ENCODE assay signal across 8 cellular contexts in genomic region chr1:67889940-67890567, GRCh38. TPM values are rescaled to one million over a fixed set of nuclear protein-coding genes. Genes with fewer than 3 reads are reported as not detected.
DNase-seq lines count a peak whose midpoint lies in the region; ATAC-seq, FAIRE-seq and TF ChIP-seq lines count a peak whose summit lies in the region.

No MANE protein-coding gene starts in this region.

- intact Hi-C loops in IMR-90 (cut with micrococcal nuclease) (no loop called here), GM12878 (cut with micrococcal nuclease; ENCODE audit: unreplicated experiment) (no loop called here), esophagus squamous epithelium (cut with DNase I) (no loop called here)

- 0 out of 2 replicates have a peak overlapping the region, but pooled peaks have one; percentile 21 for H4K91ac ChIP-seq in IMR-90 (ENCODE audit: insufficient read depth, low read depth, low read length)

- H3K27ac ChIP-seq in IMR-90 (ENCODE audit: insufficient read depth, low read length) (no peak overlapping the region), GM12878 (ENCODE audit: control insufficient read depth, insufficient read depth) (no peak overlapping the region), esophagus squamous epithelium (no peak overlapping the region)

- BruUV-seq in IMR-90 (replicated peaks; lab: Mats Ljungman, UMichigan) (no TSS peak), GM12878 (replicated peaks; lab: Mats Ljungman, UMichigan) (no TSS peak)

- no peaks in the 10 kb centered on the region for H3K36me3 Mint-ChIP-seq in activated CD8-positive, alpha-beta memory T cell treated with anti-CD3 and anti-CD28 coated beads, Interleukin-2, amount 10 ng/mL, durations not matched to agents 7 days and 5 days

- no peak overlapping the region for H3K27ac Mint-ChIP-seq in activated CD8-positive, alpha-beta memory T cell treated with anti-CD3 and anti-CD28 coated beads, Interleukin-2, amount 10 ng/mL, durations not matched to agents 7 days and 5 days

- TF ChIP-seq CTCF in IMR-90 (conservative IDR thresholded peaks at IDR 0.05; ENCODE audit: low read depth, low read length) (no peak), GM12878 (IDR thresholded peaks at IDR 0.05 in 2 of 3, conservative IDR thresholded peaks at IDR 0.05 in 1 of 3; ENCODE audit: control insufficient read depth in 2 of 3, extremely low read depth in 1 of 3, insufficient read depth in 1 of 3, low read depth in 3 of 3, low read length in 3 of 3) (no peak), esophagus squamous epithelium (IDR thresholded peaks at IDR 0.05) (no peak)

- H3K4ac ChIP-seq in IMR-90 (ENCODE audit: low read depth, low read length), result no peak overlapping the region

- H3K56ac ChIP-seq in IMR-90 (ENCODE audit: extremely low read depth, insufficient read depth, low read length), result no peak overlapping the region

- H3K27me3 Mint-ChIP-seq in activated CD8-positive, alpha-beta memory T cell treated with anti-CD3 and anti-CD28 coated beads, Interleukin-2, amount 10 ng/mL, durations not matched to agents 7 days and 5 days, result peaks cover 17% of the 10 kb centered on the region

- H3K4me1 Mint-ChIP-seq in activated CD8-positive, alpha-beta memory T cell treated with anti-CD3 and anti-CD28 coated beads, Interleukin-2, amount 10 ng/mL, durations not matched to agents 7 days and 5 days, result peaks cover 2% of the 10 kb centered on the region

- no peaks in the 10 kb centered on the region for H3K27me3 ChIP-seq in IMR-90 (ENCODE audit: control insufficient read depth, insufficient read depth, low read length)
- no peaks in the 10 kb centered on the region for H3K27me3 ChIP-seq in GM12878 (replicated peaks in 1 of 2; ENCODE audit: control insufficient read depth in 2 of 2, insufficient read depth in 2 of 2, low read length in 1 of 2)
- no peaks in the 10 kb centered on the region for H3K27me3 ChIP-seq in esophagus squamous epithelium

- H3K79me1 ChIP-seq in IMR-90 (ENCODE audit: low read depth in 1 of 2, low read length in 2 of 2), result no peaks in the 10 kb centered on the region

- H2BK5ac ChIP-seq in IMR-90 (ENCODE audit: low read depth, low read length, poor library complexity, severe bottlenecking), result peak overlapping the region; percentile 88

- H2AFZ ChIP-seq in IMR-90 (replicated peaks; ENCODE audit: low read length, poor library complexity), result no peak overlapping the region
- no peak overlapping the region for H2AFZ ChIP-seq in GM12878 (ENCODE audit: control insufficient read depth, low read depth, low read length)

- peak overlapping the region; percentile 67; the same call in 2 of the 3 replicates for H2BK15ac ChIP-seq in IMR-90 (ENCODE audit: low read depth, low read length)

- no peaks in the 10 kb centered on the region for H3K9me3 Mint-ChIP-seq in activated CD8-positive, alpha-beta memory T cell treated with anti-CD3 and anti-CD28 coated beads, Interleukin-2, amount 10 ng/mL, durations not matched to agents 7 days and 5 days (ENCODE audit: low read depth)

- H2AK9ac ChIP-seq in IMR-90 (replicated peaks; ENCODE audit: low read depth, low read length, poor library complexity), result no peak overlapping the region

- H2AK5ac ChIP-seq in IMR-90 (ENCODE audit: low read depth, low read length), result no peak overlapping the region

- in situ Hi-C loops in IMR-90 (cut with MboI; ENCODE audit: low sequenced_read_pairs), result no loop called here
- in situ Hi-C loops in GM12878 (cut with MboI), result no loop called here
- in situ Hi-C loops in G401 (cut with HindIII; ENCODE audit: low sequenced_read_pairs), result no loop called here

- ATAC-seq in IMR-90 (ENCODE audit: low read depth) (peak; percentile 89), GM12878 (peak; percentile 34; the same call in 2 of the 3 replicates)
- no peak for ATAC-seq in activated CD8-positive, alpha-beta memory T cell treated with anti-CD3 and anti-CD28 coated beads, Interleukin-2, amount 10 ng/mL, durations not matched to agents 7 days and 5 days

- no peak overlapping the region for H3K14ac ChIP-seq in IMR-90 (replicated peaks; ENCODE audit: low read depth, low read length)

- no peak overlapping the region; the same call in 1 of the 2 replicates for H3K4me2 ChIP-seq in IMR-90 (ENCODE audit: low read depth, low read length)
- no peak overlapping the region for H3K4me2 ChIP-seq in GM12878 (ENCODE audit: control insufficient read depth, insufficient read depth)

- CTCF ChIA-PET in IMR-90 (lab: Yijun Ruan, JAX) (no interaction called here), GM12878 (lab: Yijun Ruan, JAX) (interaction anchor here (0.7 kb wide), 1 partner anchor 205 kb away, joined by 3 read pairs; no protein-coding TSS in a partner anchor)
- CTCF ChIA-PET in activated CD8-positive, alpha-beta memory T cell treated with anti-CD3 and anti-CD28 coated beads, Interleukin-2, amount 10 ng/mL, durations not matched to agents 7 days and 5 days (lab: Charles Lee), result no interaction called here

- dilution Hi-C loops in IMR-90 (cut with HindIII; ENCODE audit: low sequenced_read_pairs, unreplicated experiment), result no loop called here

- peak overlapping the region; percentile 75 for H2BK120ac ChIP-seq in IMR-90 (ENCODE audit: low read depth, low read length)

- FAIRE-seq in GM12878 (lab: Jason Lieb, UNC), result no peak

- no peak overlapping the region for H3K23ac ChIP-seq in IMR-90 (ENCODE audit: low read depth, low read length)

- no peak overlapping the region; the same call in 1 of the 2 replicates for H4K5ac ChIP-seq in IMR-90 (ENCODE audit: low read depth, low read length)

- TF ChIP-seq RAD21 in IMR-90 (IDR thresholded peaks at IDR 0.05; ENCODE audit: low read length) (no peak), GM12878 (IDR thresholded peaks at IDR 0.05; ENCODE audit: insufficient read depth, low read depth, low read length) (no peak)

- H4K20me1 ChIP-seq in IMR-90 (ENCODE audit: insufficient read depth, low read length) (no peaks in the 10 kb centered on the region), GM12878 (ENCODE audit: control insufficient read depth, insufficient read depth) (no peaks in the 10 kb centered on the region)

- POLR2A ChIA-PET in IMR-90 (lab: Charles Lee; ENCODE audit: unreplicated experiment) (no interaction called here), GM12878 (lab: Charles Lee) (no interaction called here)

- RAD21 ChIA-PET in GM12878 (lab: Charles Lee; ENCODE audit: unreplicated experiment), result interaction anchor here (0.6 kb wide), 1 partner anchor 124 kb away, joined by 3 read pairs; no protein-coding TSS in a partner anchor

- no peak overlapping the region for H3K9ac ChIP-seq in IMR-90 (ENCODE audit: low read depth, low read length)
- no peak overlapping the region for H3K9ac ChIP-seq in GM12878 (ENCODE audit: control insufficient read depth, insufficient read depth, low read length)

- DNase-seq in GDM1 (lab: John Stamatoyannopoulos, UW) (peak; percentile 33), IMR-90 (peak; percentile 93), GM12878 (ENCODE audit: low read depth, low spot score) (no peak), myocyte (ENCODE audit: low read depth) (peak; percentile 81), NCI-H446 treated with DMSO at 0.1 percent for 48 hours (lab: John Stamatoyannopoulos, UW) (no peak), G401 (ENCODE audit: low spot score) (no peak), esophagus squamous epithelium (lab: John Stamatoyannopoulos, UW) (no peak)
- no peak for DNase-seq in activated CD8-positive, alpha-beta memory T cell treated with anti-CD3 and anti-CD28 coated beads, Interleukin-2, amount 10 ng/mL, durations not matched to agents 7 days and 5 days

- H3K36me3 ChIP-seq in IMR-90 (ENCODE audit: control insufficient read depth, insufficient read depth, low read length) (no peaks in the 10 kb centered on the region), GM12878 (ENCODE audit: control insufficient read depth in 2 of 2, insufficient read depth in 2 of 2, low read length in 1 of 2) (no peaks in the 10 kb centered on the region), esophagus squamous epithelium (no peaks in the 10 kb centered on the region)

- SMC1A ChIA-PET in GM12878 (lab: Charles Lee; ENCODE audit: uncharacterized antibody, unreplicated experiment), result interaction anchor here (0.9 to 1.3 kb wide), 3 partner anchors 10 to 22 kb away, joined by 3 to 4 read pairs (median 4); no protein-coding TSS in a partner anchor

- H3K4me3 ChIP-seq in IMR-90 (ENCODE audit: insufficient read depth, low read depth, low read length) (no peak overlapping the region), GM12878 (no peak overlapping the region), esophagus squamous epithelium (no peak overlapping the region)

- H3K9me1 ChIP-seq in IMR-90 (ENCODE audit: insufficient read depth, low read length), result peaks cover 10% of the 10 kb centered on the region; the same call in 1 of the 2 replicates

- TF ChIP-seq POLR2A in IMR-90 (IDR thresholded peaks at IDR 0.05; ENCODE audit: low read depth, low read length) (no peak), GM12878 (IDR thresholded peaks at IDR 0.05; ENCODE audit: low read depth, low read length) (no peak), esophagus squamous epithelium (IDR thresholded peaks at IDR 0.05) (no peak)

- H3K79me2 ChIP-seq in GM12878 (ENCODE audit: control insufficient read depth, insufficient read depth, low read length), result no peaks in the 10 kb centered on the region

- H3K4me3 Mint-ChIP-seq in activated CD8-positive, alpha-beta memory T cell treated with anti-CD3 and anti-CD28 coated beads, Interleukin-2, amount 10 ng/mL, durations not matched to agents 7 days and 5 days, result no peak overlapping the region

- H3K4me1 ChIP-seq in IMR-90 (ENCODE audit: control insufficient read depth, insufficient read depth, low read length) (peaks cover 16% of the 10 kb centered on the region), GM12878 (ENCODE audit: control insufficient read depth, insufficient read depth, low read length) (no peaks in the 10 kb centered on the region), esophagus squamous epithelium (peaks cover 0 to 15% (median 4%) of the 10 kb centered on the region in 3 donors)

- TF ChIP-seq EP300 in GM12878 (IDR thresholded peaks at IDR 0.05; ENCODE audit: borderline replicate concordance in 1 of 2, control insufficient read depth in 1 of 2, low read depth in 2 of 2, low read length in 2 of 2), result no peak

- H4K8ac ChIP-seq in IMR-90 (ENCODE audit: low read depth in 2 of 2, low read length in 2 of 2), result peak overlapping the region in 1 of 2 experiments; percentile 47; a peak in 1 of 4 replicates

- H3K9me3 ChIP-seq in IMR-90 (ENCODE audit: control insufficient read depth, insufficient read depth, low read length) (no peaks in the 10 kb centered on the region), GM12878 (replicated peaks; ENCODE audit: control insufficient read depth, insufficient read depth, low read length) (no peaks in the 10 kb centered on the region), esophagus squamous epithelium (no peaks in the 10 kb centered on the region)

- H2BK20ac ChIP-seq in IMR-90 (ENCODE audit: low read depth, low read length), result peak overlapping the region; percentile 81

- no peak overlapping the region; the same call in 1 of the 2 replicates for H3K18ac ChIP-seq in IMR-90 (ENCODE audit: low read depth, low read length)

RNA-seq across cellular contexts. Expression of gene GNG12, which starts 56.8 kb away (rescaled TPM):
- total RNA-seq in IMR-90 (2012; rRNA removed) (132 and 233 TPM in 2 replicates), GM12878 (2014; rRNA removed) (0.27 and 0.28 TPM in 2 replicates), GM12878 (2014; rRNA removed; fragmentation: Illumina TruSeq; extraction: Trizol) (0.31 and 0.32 TPM in 2 replicates), GM12878 (2021) (0.38 and 0.43 TPM in 2 replicates), myocyte (60.5 and 62.6 TPM in 2 replicates), esophagus squamous epithelium (100 to 1,000 TPM in 1 of 4 donors, 10 to 100 TPM in 3; 65.4 to 104 (median 89.9) TPM)
- polyA plus RNA-seq in IMR-90 (2012; rRNA removed) (74.4 and 92.3 TPM in 2 replicates), GM12878 (2011; rRNA removed) (32.8 and 48.5 TPM in 2 replicates), GM12878 (2014; fragmentation: Illumina TruSeq; extraction: Trizol) (0.51 and 0.55 TPM in 2 replicates), GM12878 (2014; fragmentation: Nextera tagmentation; extraction: Ambion mirVana) (under 1 TPM; 0.22 to 0.27 TPM), GM12878 (2014; rRNA removed) (0.25 and 0.27 TPM in 2 replicates), GM12878 (2016; fragmentation: Nextera tagmentation; extraction: Ambion mirVana) (under 1 TPM; 0.50 to 0.79 TPM)
- polyA plus RNA-seq in IMR-90 (2012; cell fraction: cytosol; rRNA removed), result 15.5 and 25.7 TPM in 2 replicates
- 4.8 and 43.9 TPM in 2 replicates for polyA plus RNA-seq in IMR-90 (2012; cell fraction: nucleus; rRNA removed; ENCODE audit: low replicate concordance)
- 4.2 and 4.4 TPM in 2 replicates for total RNA-seq in GM12878 (2013; cell fraction: nucleolus; rRNA removed)
- 0.09 TPM for polyA plus RNA-seq in GM12878 (2011; ENCODE audit: low read depth)
- 10.5 and 14.8 TPM in 2 replicates for polyA plus RNA-seq in GM12878 (2011; cell fraction: cytosol; rRNA removed)
- 12.2 and 16.1 TPM in 2 replicates for polyA plus RNA-seq in GM12878 (2011; cell fraction: nucleus; rRNA removed)
- 0.15 and 0.20 TPM in 2 replicates for polyA plus RNA-seq in GM12878 (2012)
- 20.8 and 23.3 TPM in 2 replicates for polyA minus RNA-seq in GM12878 (2011; rRNA and poly(A)+ RNA removed)
- polyA minus RNA-seq in GM12878 (2011; cell fraction: cytosol; rRNA and poly(A)+ RNA removed), result 7.5 and 7.6 TPM in 2 replicates
- 16.4 and 27.7 TPM in 2 replicates for polyA minus RNA-seq in GM12878 (2011; cell fraction: nucleus; rRNA and poly(A)+ RNA removed)
- 37.0 TPM for polyA plus RNA-seq in myocyte (2012)
- total RNA-seq in activated CD8-positive, alpha-beta memory T cell treated with anti-CD3 and anti-CD28 coated beads, Interleukin-2, amount 10 ng/mL, durations not matched to agents 7 days and 5 days, result under 1 TPM in 1 of 2 experiments, not detected in 1; 0.33 TPM
- total RNA-seq in G401 (2014; rRNA removed; shearing (Covaris generic)), result 2.6 and 4.7 TPM in 2 replicates

Comparison
In these comparisons a context has a peak if more than half of its experiments do, and no peak if none do; other contexts are left out.
1. DNase-seq: peak in GDM1 (single experiment), IMR-90 (single experiment) and myocyte (single experiment); none in GM12878 (single experiment), NCI-H446 treated with DMSO at 0.1 percent for 48 hours (single experiment), activated CD8-positive, alpha-beta memory T cell treated with anti-CD3 and anti-CD28 coated beads, Interleukin-2, amount 10 ng/mL, durations not matched to agents 7 days and 5 days (single experiment), G401 (single experiment) and esophagus squamous epithelium (single experiment).
2. RNA of gene GNG12, which starts 56.8 kb away (total RNA-seq): 132 to 233 TPM in IMR-90, 65.4 to 104 TPM in esophagus squamous epithelium and 60.5 to 62.6 TPM in myocyte; 2.6 to 4.7 TPM in G401, 0.33 TPM in activated CD8-positive, alpha-beta memory T cell treated with anti-CD3 and anti-CD28 coated beads, Interleukin-2, amount 10 ng/mL, durations not matched to agents 7 days and 5 days and 0.27 to 4.4 TPM in GM12878; every median in the first group is over 10 times any median in the second.